ENCODE assay signal across 9 cellular contexts in the genomic region with DNA sequence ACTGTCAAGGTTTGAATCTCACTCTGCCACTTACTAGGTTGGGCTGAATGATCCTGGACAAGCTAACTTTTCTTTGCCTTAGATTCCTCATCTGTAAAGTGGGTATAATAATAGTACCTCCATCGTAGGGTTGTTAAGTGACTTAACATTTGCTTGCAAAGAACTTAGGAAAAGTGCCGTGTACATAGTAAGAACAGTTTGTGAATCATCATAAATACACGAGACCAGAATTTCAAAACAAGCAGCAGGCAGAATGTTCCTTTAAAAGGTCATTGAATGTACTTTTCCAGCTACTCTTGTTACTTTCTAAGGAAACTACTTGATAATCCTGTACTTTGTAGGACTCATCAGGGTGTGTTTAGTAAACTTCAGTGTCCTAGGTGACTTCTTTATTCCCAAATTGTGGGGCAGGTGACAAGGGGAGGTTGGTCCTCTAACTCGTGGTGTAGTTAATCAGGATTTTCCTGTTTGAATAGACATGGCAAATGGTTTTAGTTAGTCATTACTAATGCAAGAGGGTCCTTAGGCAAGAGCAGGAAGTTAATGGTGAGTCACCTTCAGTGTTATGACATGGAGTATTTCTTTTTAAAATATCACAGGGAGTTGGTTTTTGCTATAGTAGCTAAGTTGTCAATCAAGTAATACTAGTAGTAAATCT.
DNase-seq lines count a peak whose midpoint lies in the region; ATAC-seq and TF ChIP-seq lines count a peak whose summit lies in the region.
"Had no signal": no experiment of that assay in that cellular context is flagged by ENCODE, and none has a peak within 500 bp of the region (broad histone marks: within the 10 kb centered on the region; RNA-seq: fewer than 3 reads in every experiment).

No MANE protein-coding gene starts in this region.

- peak; percentile 71 for DNase-seq in AG09319 (ENCODE audit: extremely low read depth, low read depth)
- peak; percentile 75 for DNase-seq in MV-4-11 (lab: John Stamatoyannopoulos, UW)
- DNase-seq in dedifferentiated amniotic fluid mesenchymal stem cell (ENCODE audit: extremely low spot score): peak; percentile 75
- no peak for DNase-seq in T-helper 9 cell
- no peak for DNase-seq in posterior vena cava (ENCODE audit: low spot score)

- ATAC-seq in GM18861 (IDR thresholded peaks at IDR 0.05; ENCODE audit: unreplicated experiment) (no peak), GM21737 (IDR thresholded peaks at IDR 0.05; ENCODE audit: unreplicated experiment) (no peak)

- H3K4me3 Mint-ChIP-seq in nephron: no peak overlapping the region
- H3K4me3 Mint-ChIP-seq: brain had no signal

- H3K27me3 Mint-ChIP-seq in nephron (ENCODE audit: low read depth): no peaks in the 10 kb centered on the region
- H3K27me3 Mint-ChIP-seq: brain had no signal

- H3K27ac Mint-ChIP-seq in nephron: peak overlapping the region; percentile 18 to 34 (median 20)

- intact Hi-C loops in posterior vena cava (cut with DNase I): loop anchor here (5.0 to 10.0 kb wide), 3 partner anchors 41 to 63 kb away; partner anchors contain the start of gene YAP1 (in 1 of the 2)

- peaks cover 3% of the 10 kb centered on the region for H3K4me1 Mint-ChIP-seq in nephron
- H3K4me1 Mint-ChIP-seq: brain had no signal

- no peaks in the 10 kb centered on the region for H3K9me3 Mint-ChIP-seq in nephron

- H3K36me3 Mint-ChIP-seq in nephron (ENCODE audit: low read depth): peaks cover 73% of the 10 kb centered on the region

- TF ChIP-seq CTCF in AG09319 (IDR thresholded peaks at IDR 0.05; ENCODE audit: low read depth, low read length) (no peak), nephron (IDR thresholded peaks at IDR 0.05; ENCODE audit: unreplicated experiment in 3 of 3) (no peak)

Comparison
In these comparisons a context has a peak if more than half of its experiments do, and no peak if none do; other contexts are left out.
1. DNase-seq: peak in AG09319 (single experiment), MV-4-11 (single experiment) and dedifferentiated amniotic fluid mesenchymal stem cell (single experiment); none in T-helper 9 cell (single experiment) and posterior vena cava (single experiment).